28 cellular contexts compared by ENCODE assay signal in genomic region chr2:16184341-16184890, GRCh38.
"Had no signal": no experiment of that assay in that cellular context is flagged by ENCODE, and none has a peak within 500 bp of the region (broad histone marks: within the 10 kb centered on the region; RNA-seq: fewer than 3 reads in every experiment).

No MANE protein-coding gene starts in this region.

- ATAC-seq: natural killer cell; psoas muscle; right cardiac atrium; right lobe of liver; stimulated activated effector memory CD8-positive, alpha-beta T cell treated with anti-CD3 and anti-CD28 coated beads, Interleukin-12 subunit alpha, Interleukin-12 subunit beta, amount 100 ng/mL, for 72 hours; stimulated activated naive B cell treated with anti-CD40 and anti-IgM and Interleukin-4, amounts not matched to agents 10 μg/mL and 1 μg/mL and 100 μg/mL, for 72 hours had no signal

- H3K27me3 ChIP-seq: neutrophil, ovary, right lobe of liver, sigmoid colon, stomach, thyroid gland, tibial nerve, upper lobe of left lung, vagina had no signal

- H3K4me3 ChIP-seq: ovary, psoas muscle, right lobe of liver, sigmoid colon, stomach, thoracic aorta, thyroid gland, tibial nerve, upper lobe of left lung, vagina had no signal

- H3K36me3 ChIP-seq: neutrophil, ovary, right lobe of liver, sigmoid colon, stomach, thoracic aorta, thyroid gland, tibial nerve, upper lobe of left lung, vagina had no signal

- H3K4me1 ChIP-seq: parathyroid adenoma, psoas muscle, right lobe of liver, sigmoid colon, thyroid gland, tibial nerve, upper lobe of left lung, vagina had no signal

- H3K27ac Mint-ChIP-seq: natural killer cell; nephron; progenitor cell of endocrine pancreas; stimulated activated effector memory CD8-positive, alpha-beta T cell treated with anti-CD3 and anti-CD28 coated beads, Interleukin-12 subunit alpha, Interleukin-12 subunit beta, amount 100 ng/mL, for 72 hours; stimulated activated naive B cell treated with anti-CD40 and anti-IgM and Interleukin-4, amounts not matched to agents 10 μg/mL and 1 μg/mL and 100 μg/mL, for 72 hours; stimulated activated naive CD8-positive, alpha-beta T cell treated with anti-CD3 and anti-CD28 coated beads, Interleukin-15, Interleukin-2, amounts not matched to agents 100 ng/mL and 50 ng/mL, for 24 hours had no signal

- DNase-seq: natural killer cell; nucleus accumbens; ovary; posterior cingulate gyrus; psoas muscle; right cardiac atrium; right lobe of liver; sigmoid colon; small intestine; stimulated activated CD4-positive, alpha-beta T cell treated with anti-CD3 and anti-CD28 coated beads, Interleukin-15, amount 100 ng/mL, for 24 hours; stimulated activated CD4-positive, alpha-beta T cell treated with anti-CD3 and anti-CD28 coated beads, Interleukin-2, amount 100 ng/mL, for 24 hours; stimulated activated CD4-positive, alpha-beta T cell treated with anti-CD3 and anti-CD28 coated beads, Interleukin-2, amount 100 ng/mL, for 48 hours; stimulated activated CD4-positive, alpha-beta T cell treated with anti-CD3 and anti-CD28 coated beads, Interleukin-4, amount 100 ng/mL, for 24 hours; stimulated activated naive B cell treated with anti-CD40 and anti-IgM and Interleukin-4, amounts not matched to agents 10 μg/mL and 1 μg/mL and 100 μg/mL, for 72 hours; stimulated activated naive CD4-positive, alpha-beta T cell treated with Interleukin-2 at 50 U/mL for 16 hours; stomach; thyroid gland; trophoblast cell; upper lobe of left lung had no signal

- H3K27me3 Mint-ChIP-seq: stimulated activated naive B cell treated with anti-CD40 and anti-IgM and Interleukin-4, amounts not matched to agents 10 μg/mL and 1 μg/mL and 100 μg/mL, for 72 hours had no signal

- H3K4me1 Mint-ChIP-seq: natural killer cell; stimulated activated effector memory CD8-positive, alpha-beta T cell treated with anti-CD3 and anti-CD28 coated beads, Interleukin-12 subunit alpha, Interleukin-12 subunit beta, amount 100 ng/mL, for 72 hours; stimulated activated naive B cell treated with anti-CD40 and anti-IgM and Interleukin-4, amounts not matched to agents 10 μg/mL and 1 μg/mL and 100 μg/mL, for 72 hours had no signal

- H3K27ac ChIP-seq: neutrophil, ovary, parathyroid adenoma, psoas muscle, right lobe of liver, sigmoid colon, stomach, thoracic aorta, thyroid gland, tibial nerve, upper lobe of left lung, vagina had no signal

- H3K79me2 ChIP-seq: parathyroid adenoma had no signal

- H3K9me3 ChIP-seq: neutrophil, ovary, psoas muscle, right lobe of liver, sigmoid colon, stomach, thoracic aorta, thyroid gland, tibial nerve, upper lobe of left lung, vagina had no signal

- H3K4me3 Mint-ChIP-seq: natural killer cell; nephron; stimulated activated effector memory CD8-positive, alpha-beta T cell treated with anti-CD3 and anti-CD28 coated beads, Interleukin-12 subunit alpha, Interleukin-12 subunit beta, amount 100 ng/mL, for 72 hours; stimulated activated naive B cell treated with anti-CD40 and anti-IgM and Interleukin-4, amounts not matched to agents 10 μg/mL and 1 μg/mL and 100 μg/mL, for 72 hours; stimulated activated naive CD8-positive, alpha-beta T cell treated with anti-CD3 and anti-CD28 coated beads, Interleukin-15, Interleukin-2, amounts not matched to agents 100 ng/mL and 50 ng/mL, for 24 hours had no signal

- H3K9ac ChIP-seq: parathyroid adenoma had no signal

- H3K9me3 Mint-ChIP-seq: natural killer cell; nephron; stimulated activated effector memory CD8-positive, alpha-beta T cell treated with anti-CD3 and anti-CD28 coated beads, Interleukin-12 subunit alpha, Interleukin-12 subunit beta, amount 100 ng/mL, for 72 hours; stimulated activated naive B cell treated with anti-CD40 and anti-IgM and Interleukin-4, amounts not matched to agents 10 μg/mL and 1 μg/mL and 100 μg/mL, for 72 hours; stimulated activated naive CD8-positive, alpha-beta T cell treated with anti-CD3 and anti-CD28 coated beads, Interleukin-15, Interleukin-2, amounts not matched to agents 100 ng/mL and 50 ng/mL, for 24 hours had no signal

- H3K36me3 Mint-ChIP-seq: natural killer cell; stimulated activated effector memory CD8-positive, alpha-beta T cell treated with anti-CD3 and anti-CD28 coated beads, Interleukin-12 subunit alpha, Interleukin-12 subunit beta, amount 100 ng/mL, for 72 hours; stimulated activated naive B cell treated with anti-CD40 and anti-IgM and Interleukin-4, amounts not matched to agents 10 μg/mL and 1 μg/mL and 100 μg/mL, for 72 hours had no signal

- H2AFZ ChIP-seq: parathyroid adenoma had no signal
